Comparison of ENCODE assay signal across 1 cellular context in genomic region chr1:81878538-81878937, GRCh38.
TF ChIP-seq lines count a peak whose summit lies in the region.

No MANE protein-coding gene starts in this region.

TF ChIP-seq in GM23338, 12 proteins besides CTCF, POLR2A, EP300 and RAD21 (continued from another document):
- TF ChIP-seq EZH2 (IDR thresholded peaks at IDR 0.05; ENCODE audit: low read depth, unreplicated experiment) (no peak), POLR2AphosphoS5 (IDR thresholded peaks at IDR 0.05; ENCODE audit: low read depth) (no peak), ZNF331 (CRISPR knock-in tag; IDR thresholded peaks at IDR 0.05; ENCODE audit: low read depth) (no peak), ETS1 (IDR thresholded peaks at IDR 0.05) (no peak), NANOG (IDR thresholded peaks at IDR 0.05; ENCODE audit: borderline replicate concordance) (no peak), ZNF114 (CRISPR knock-in tag; IDR thresholded peaks at IDR 0.05) (no peak), REST (IDR thresholded peaks at IDR 0.05; ENCODE audit: unreplicated experiment) (no peak), CREB1 (CRISPR knock-in tag; IDR thresholded peaks at IDR 0.05; ENCODE audit: low read depth) (no peak)
